8 cellular contexts compared by ENCODE assay signal in genomic region chr10:68208424-68209042, GRCh38. TPM values are rescaled to one million over a fixed set of nuclear protein-coding genes. Genes with fewer than 3 reads are reported as not detected.
A peak's percentile ranks its signal among the peaks of the same experiment; 100 is the strongest.
DNase-seq lines count a peak whose midpoint lies in the region; ATAC-seq, FAIRE-seq and TF ChIP-seq lines count a peak whose summit lies in the region.

No MANE protein-coding gene starts in this region.

- H3K4me1 ChIP-seq in DND-41 (ENCODE audit: insufficient read depth, low read length) (no peaks in the 10 kb centered on the region), GM23338 (ENCODE audit: insufficient read depth) (no peaks in the 10 kb centered on the region)

- no peaks in the 10 kb centered on the region for H3F3A ChIP-seq in GM23338 (replicated peaks; ENCODE audit: low read depth)

- H3K4me3 Mint-ChIP-seq in GM23338: no peak overlapping the region
- H3K4me3 Mint-ChIP-seq in activated T-helper 17 cell treated with anti-CD3 and anti-CD28 coated beads, Interleukin-2, amount 50 U/mL, for 72 hours: no peak overlapping the region
- H3K4me3 Mint-ChIP-seq in type B pancreatic cell: no peak overlapping the region

- H4K20me1 ChIP-seq in DND-41 (ENCODE audit: insufficient read depth, low read length): no peaks in the 10 kb centered on the region
- H4K20me1 ChIP-seq in GM23338 (replicated peaks; ENCODE audit: insufficient read depth): no peaks in the 10 kb centered on the region

- H3K9me3 Mint-ChIP-seq in GM23338 (no peaks in the 10 kb centered on the region), type B pancreatic cell (no peaks in the 10 kb centered on the region)
- no peaks in the 10 kb centered on the region for H3K9me3 Mint-ChIP-seq in activated T-helper 17 cell treated with anti-CD3 and anti-CD28 coated beads, Interleukin-2, amount 50 U/mL, for 72 hours

- H3K27me3 Mint-ChIP-seq in GM23338 (ENCODE audit: insufficient read depth, low read depth, poor library complexity) (peaks cover 12% of the 10 kb centered on the region), type B pancreatic cell (peaks cover 21% of the 10 kb centered on the region)
- peaks cover 17% of the 10 kb centered on the region for H3K27me3 Mint-ChIP-seq in activated T-helper 17 cell treated with anti-CD3 and anti-CD28 coated beads, Interleukin-2, amount 50 U/mL, for 72 hours

- no peaks in the 10 kb centered on the region for H3K9me3 ChIP-seq in DND-41 (ENCODE audit: insufficient read depth, low read length, severe bottlenecking)

- no peak for TF ChIP-seq POLR2A in GM12892 (IDR thresholded peaks at IDR 0.05; ENCODE audit: low read depth, low read length)

- H3K4me2 ChIP-seq in DND-41 (ENCODE audit: insufficient read depth, low read length) (no peak overlapping the region), GM23338 (no peak overlapping the region)

- FAIRE-seq in GM12892 (lab: Jason Lieb, UNC): no peak

- H3K36me3 Mint-ChIP-seq in GM23338 (ENCODE audit: low read depth) (no peaks in the 10 kb centered on the region), type B pancreatic cell (no peaks in the 10 kb centered on the region)
- H3K36me3 Mint-ChIP-seq in activated T-helper 17 cell treated with anti-CD3 and anti-CD28 coated beads, Interleukin-2, amount 50 U/mL, for 72 hours (ENCODE audit: low read depth): no peaks in the 10 kb centered on the region

- H3K4me1 Mint-ChIP-seq in GM23338 (peaks cover 7% of the 10 kb centered on the region), type B pancreatic cell (ENCODE audit: unreplicated experiment) (peaks cover 16% of the 10 kb centered on the region)
- no peaks in the 10 kb centered on the region for H3K4me1 Mint-ChIP-seq in activated T-helper 17 cell treated with anti-CD3 and anti-CD28 coated beads, Interleukin-2, amount 50 U/mL, for 72 hours

- H3K27me3 ChIP-seq in DND-41 (ENCODE audit: insufficient read depth, low read length, poor library complexity) (peaks cover 7% of the 10 kb centered on the region), GM23338 (ENCODE audit: insufficient read depth) (no peaks in the 10 kb centered on the region)

- H3K79me2 ChIP-seq in DND-41 (ENCODE audit: insufficient read depth, low read length): no peaks in the 10 kb centered on the region
- no peaks in the 10 kb centered on the region for H3K79me2 ChIP-seq in GM23338 (replicated peaks; ENCODE audit: insufficient read depth)

- no peak overlapping the region for H3K9ac ChIP-seq in DND-41 (ENCODE audit: low read depth, low read length)

- TF ChIP-seq CTCF in DND-41 (IDR thresholded peaks at IDR 0.05; ENCODE audit: borderline replicate concordance, extremely low read depth, low read length, poor library complexity, severe bottlenecking) (peak; percentile 57), GM23338 (conservative IDR thresholded peaks at IDR 0.05; ENCODE audit: low read depth in 2 of 2) (peak; percentile 81 to 100), type B pancreatic cell (conservative IDR thresholded peaks at IDR 0.05) (peak; percentile 71)

- ATAC-seq in DND-41 (ENCODE audit: insufficient read depth, low read depth) (peak; percentile 64), GM23338 (peak; percentile 97), GM18870 (IDR thresholded peaks at IDR 0.05; ENCODE audit: unreplicated experiment) (no peak)
- ATAC-seq in activated T-helper 17 cell treated with anti-CD3 and anti-CD28 coated beads, Interleukin-2, amount 50 U/mL, for 72 hours (replicated peaks): peak; percentile 42

- H3K9me2 ChIP-seq in GM23338 (ENCODE audit: insufficient read depth): no peaks in the 10 kb centered on the region

- H3K4me3 ChIP-seq in DND-41 (ENCODE audit: low read depth in 1 of 2, low read length in 2 of 2) (no peak overlapping the region), GM23338 (no peak overlapping the region)

- H3K27ac ChIP-seq in DND-41 (ENCODE audit: low read length) (no peak overlapping the region), GM23338 (ENCODE audit: low read depth) (no peak overlapping the region)

- DNase-seq in DND-41 (peak; percentile 22), GM23338 (ENCODE audit: low spot score) (peak; percentile 96), NCI-H226 (peak; percentile 40), iPS-NIHi7 (ENCODE audit: extremely low spot score) (peak; percentile 87), type B pancreatic cell (ENCODE audit: extremely low spot score, unreplicated experiment) (no peak), GM12892 (ENCODE audit: insufficient read length) (no peak)

- H3K27ac Mint-ChIP-seq in GM23338 (no peak overlapping the region), type B pancreatic cell (no peak overlapping the region)
- H3K27ac Mint-ChIP-seq in activated T-helper 17 cell treated with anti-CD3 and anti-CD28 coated beads, Interleukin-2, amount 50 U/mL, for 72 hours: no peak overlapping the region

- H3K36me3 ChIP-seq in DND-41 (ENCODE audit: insufficient read depth, low read length) (no peaks in the 10 kb centered on the region), GM23338 (ENCODE audit: insufficient read depth) (no peaks in the 10 kb centered on the region)

- H2AFZ ChIP-seq in DND-41 (ENCODE audit: low read depth, low read length) (no peak overlapping the region), GM23338 (peak overlapping the region; percentile 63)

TF ChIP-seq in GM23338, 12 proteins besides CTCF, POLR2A, EP300 and RAD21:
- TF ChIP-seq CREB1 (CRISPR knock-in tag; IDR thresholded peaks at IDR 0.05; ENCODE audit: low read depth) (no peak), REST (IDR thresholded peaks at IDR 0.05; ENCODE audit: unreplicated experiment) (peak; percentile 11), STAT1 (IDR thresholded peaks at IDR 0.05; ENCODE audit: unreplicated experiment) (no peak), ZNF114 (CRISPR knock-in tag; IDR thresholded peaks at IDR 0.05) (no peak), POLR2AphosphoS5 (IDR thresholded peaks at IDR 0.05; ENCODE audit: low read depth) (no peak), NANOG (IDR thresholded peaks at IDR 0.05; ENCODE audit: borderline replicate concordance) (no peak), EZH2phosphoT487 (IDR thresholded peaks at IDR 0.05; ENCODE audit: unreplicated experiment) (no peak)

RNA-seq across cellular contexts. Expression of gene ATOH7, which starts 23.4 kb away (rescaled TPM):
- 1.2 and 1.8 TPM in 2 replicates for total RNA-seq in GM23338 (2014; rRNA removed; shearing (Covaris generic))
- polyA plus RNA-seq in GM23338 (2016; fragmentation: Nextera tagmentation; extraction: Ambion mirVana): 0.23 TPM in 1 of 2 replicates, not detected in the other
- total RNA-seq in activated T-helper 17 cell treated with anti-CD3 and anti-CD28 coated beads, Interleukin-2, amount 50 U/mL, for 72 hours: not detected
- 0.31 and 0.60 TPM in 2 replicates for total RNA-seq in type B pancreatic cell (ENCODE audit: low replicate concordance)
- polyA plus RNA-seq in GM12892 (2012; ENCODE audit: missing spikeins): not detected

Comparison
In these comparisons a context has a peak if more than half of its experiments do, and no peak if none do; other contexts are left out.
1. DNase-seq: peak in DND-41 (single experiment), GM23338 (single experiment), NCI-H226 (single experiment) and iPS-NIHi7 (single experiment); none in type B pancreatic cell (single experiment) and GM12892 (single experiment).
2. Peak in every context shown above with its lines, with median percentiles within 50 percentile points of each other: CTCF ChIP-seq.